In the genomic region with DNA sequence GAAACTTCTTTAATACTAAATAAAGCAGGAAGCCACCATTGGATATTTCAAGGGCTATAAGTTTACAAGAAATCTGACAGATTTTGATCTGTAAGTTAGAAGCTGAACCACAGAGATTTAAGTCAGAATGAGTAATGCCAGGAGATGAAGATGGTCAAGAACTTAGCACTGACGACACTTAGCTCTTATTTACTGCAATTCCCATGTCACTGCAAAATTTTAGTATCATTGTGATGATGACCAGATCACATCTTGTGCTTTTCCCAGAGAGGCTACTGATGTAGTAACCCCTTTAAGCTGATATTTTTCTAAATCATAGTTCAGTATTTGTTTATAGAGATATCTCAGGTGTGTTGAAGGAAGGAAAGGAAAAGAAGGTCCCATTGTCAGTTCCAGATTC, we compare ENCODE assay signal across 23 cellular contexts. TPM values are rescaled to one million over a fixed set of nuclear protein-coding genes. Genes with fewer than 3 reads are reported as not detected.
DNase-seq lines count a peak whose midpoint lies in the region; ATAC-seq, FAIRE-seq and TF ChIP-seq lines count a peak whose summit lies in the region.
"Had no signal": no experiment of that assay in that cellular context is flagged by ENCODE, and none has a peak within 500 bp of the region (broad histone marks: within the 10 kb centered on the region; RNA-seq: fewer than 3 reads in every experiment).

No MANE protein-coding gene starts in this region.

- POLR2A ChIA-PET in PC-9 (lab: Charles Lee; ENCODE audit: unreplicated experiment): no interaction called here
- POLR2A ChIA-PET in CD8-positive, alpha-beta T cell (lab: Charles Lee): interaction anchor here (0.8 kb wide), 1 partner anchor 413 kb away, joined by 3 read pairs; no protein-coding TSS in a partner anchor

- no CpG with 5 or more reads among the region's 1 CpG for WGBS in mesenchymal stem cell
- WGBS in pancreas, 2 donors: 75 to 87% methylated on average over 1 of the region's 1 CpG

- H3K23ac ChIP-seq in mesenchymal stem cell (ENCODE audit: low read length in 2 of 2): no peak overlapping the region

- H3K27me3 ChIP-seq in GM23338 (ENCODE audit: insufficient read depth) (no peaks in the 10 kb centered on the region), PC-9 (ENCODE audit: insufficient read depth, low read depth) (no peaks in the 10 kb centered on the region), mesenchymal stem cell (ENCODE audit: control insufficient read depth in 1 of 2, insufficient read depth in 1 of 2, low read length in 2 of 2) (no peaks in the 10 kb centered on the region), pancreas (no peaks in the 10 kb centered on the region)
- H3K27me3 ChIP-seq in CD8-positive, alpha-beta T cell (ENCODE audit: insufficient read depth, low read length): no peaks in the 10 kb centered on the region
- H3K27me3 ChIP-seq: BE2C, BLaER1 had no signal

- no peak overlapping the region for H3K9ac ChIP-seq in mesenchymal stem cell (ENCODE audit: low read length)
- H3K9ac ChIP-seq: BLaER1 had no signal

- H2BK5ac ChIP-seq in mesenchymal stem cell (ENCODE audit: low read depth, low read length, poor library complexity, severe bottlenecking): no peak overlapping the region

- H4K20me1 ChIP-seq in GM23338 (replicated peaks; ENCODE audit: insufficient read depth) (no peaks in the 10 kb centered on the region), PC-9 (ENCODE audit: insufficient read depth) (no peaks in the 10 kb centered on the region)
- H4K20me1 ChIP-seq: BLaER1 had no signal

- no peak for FAIRE-seq in pancreas (lab: Jason Lieb, UNC)
- FAIRE-seq: A204.1, D721Med, G401.6, GM12891, GM19239 had no signal

- no peak overlapping the region for H3K14ac ChIP-seq in mesenchymal stem cell (ENCODE audit: low read length in 2 of 2)

- H3K9me2 ChIP-seq in GM23338 (ENCODE audit: insufficient read depth): peaks cover 6% of the 10 kb centered on the region; the same call in 1 of the 2 replicates
- H3K9me2 ChIP-seq in PC-9 (ENCODE audit: insufficient read depth): peaks cover 3% of the 10 kb centered on the region; the same call in 1 of the 2 replicates

- no peak overlapping the region for H3K18ac ChIP-seq in mesenchymal stem cell (ENCODE audit: low read depth in 1 of 2, low read length in 2 of 2)

- H3F3A ChIP-seq in GM23338 (replicated peaks; ENCODE audit: low read depth) (no peaks in the 10 kb centered on the region), PC-9 (ENCODE audit: insufficient read depth, low read depth) (no peaks in the 10 kb centered on the region)

- CTCF ChIA-PET in PC-9 (lab: Charles Lee): no interaction called here
- CTCF ChIA-PET in CD8-positive, alpha-beta T cell (lab: Charles Lee): no interaction called here

- no peak for DNase-seq in GM23338 (ENCODE audit: low spot score)
- DNase-seq in PC-9: no peak
- DNase-seq in mesenchymal stem cell: peak; percentile 28
- DNase-seq in CD8-positive, alpha-beta T cell: no peak
- DNase-seq in pancreas: no peak
- DNase-seq: 8988T; ACHN; BE2C; C1 segment of cervical spinal cord; Caco-2; Calu3; CD4-positive, alpha-beta memory T cell; CD4-positive, CD25-positive, alpha-beta regulatory T cell; DMS79 treated with DMSO at 0.1 percent for 48 hours; GF-D8 had no signal

- H2BK12ac ChIP-seq in mesenchymal stem cell (ENCODE audit: low read length in 2 of 2): no peak overlapping the region

- no peaks in the 10 kb centered on the region for H3K4me1 Mint-ChIP-seq in GM23338
- no peaks in the 10 kb centered on the region for H3K4me1 Mint-ChIP-seq in CD8-positive, alpha-beta T cell (ENCODE audit: low read depth)
- H3K4me1 Mint-ChIP-seq: CD14-positive monocyte; CD4-positive, alpha-beta memory T cell; CD4-positive, CD25-positive, alpha-beta regulatory T cell had no signal

- H2AFZ ChIP-seq in GM23338: peak overlapping the region; percentile 38; the same call in 1 of the 2 replicates
- 0 out of 2 replicates have a peak overlapping the region, but pooled peaks have one; percentile 2 for H2AFZ ChIP-seq in PC-9
- H2AFZ ChIP-seq in mesenchymal stem cell (ENCODE audit: low read depth, low read length): no peak overlapping the region

- no peak overlapping the region for H3K4me3 ChIP-seq in GM23338
- H3K4me3 ChIP-seq in PC-9: no peak overlapping the region
- no peak overlapping the region for H3K4me3 ChIP-seq in mesenchymal stem cell (ENCODE audit: insufficient read depth in 1 of 2, low read depth in 1 of 2, low read length in 2 of 2)
- H3K4me3 ChIP-seq in CD8-positive, alpha-beta T cell (ENCODE audit: low read depth, low read length): no peak overlapping the region
- H3K4me3 ChIP-seq in pancreas: no peak overlapping the region
- H3K4me3 ChIP-seq: BLaER1 had no signal

- H4K8ac ChIP-seq in mesenchymal stem cell (ENCODE audit: low read length): no peak overlapping the region

- H3K4ac ChIP-seq in mesenchymal stem cell (ENCODE audit: low read depth in 1 of 2, low read length in 2 of 2): no peak overlapping the region

- H2AK5ac ChIP-seq in mesenchymal stem cell (ENCODE audit: low read length, severe bottlenecking): no peak overlapping the region

- H3K27ac Mint-ChIP-seq in GM23338: no peak overlapping the region
- no peak overlapping the region for H3K27ac Mint-ChIP-seq in CD8-positive, alpha-beta T cell
- H3K27ac Mint-ChIP-seq: CD14-positive monocyte; CD4-positive, alpha-beta memory T cell; CD4-positive, CD25-positive, alpha-beta regulatory T cell had no signal

- H3K4me3 Mint-ChIP-seq in GM23338: no peak overlapping the region
- H3K4me3 Mint-ChIP-seq in CD8-positive, alpha-beta T cell: no peak overlapping the region
- H3K4me3 Mint-ChIP-seq: CD14-positive monocyte; CD4-positive, alpha-beta memory T cell; CD4-positive, CD25-positive, alpha-beta regulatory T cell had no signal

- no peaks in the 10 kb centered on the region for H3K36me3 ChIP-seq in GM23338 (ENCODE audit: insufficient read depth)
- H3K36me3 ChIP-seq in PC-9 (ENCODE audit: low read depth): no peaks in the 10 kb centered on the region
- no peaks in the 10 kb centered on the region for H3K36me3 ChIP-seq in mesenchymal stem cell (ENCODE audit: control insufficient read depth in 1 of 2, insufficient read depth in 2 of 2, low read depth in 1 of 2, low read length in 2 of 2)
- H3K36me3 ChIP-seq in CD8-positive, alpha-beta T cell (ENCODE audit: insufficient read depth, low read length): no peaks in the 10 kb centered on the region
- H3K36me3 ChIP-seq in pancreas: no peaks in the 10 kb centered on the region
- H3K36me3 ChIP-seq: BE2C, BLaER1 had no signal

- intact Hi-C loops in PC-9 (cut with micrococcal nuclease; ENCODE audit: unreplicated experiment) (no loop called here), pancreas (cut with DNase I) (no loop called here)
- intact Hi-C loops in CD8-positive, alpha-beta T cell (cut with DNase I, micrococcal nuclease): no loop called here

- BruUV-seq in PC-9 (replicated peaks; lab: Mats Ljungman, UMichigan): no TSS peak

- no peak for TF ChIP-seq CTCF in GM23338 (conservative IDR thresholded peaks at IDR 0.05; ENCODE audit: low read depth in 2 of 2)
- no peak for TF ChIP-seq CTCF in PC-9 (conservative IDR thresholded peaks at IDR 0.05)
- no peak for TF ChIP-seq CTCF in CD8-positive, alpha-beta T cell (IDR thresholded peaks at IDR 0.05)
- no peak for TF ChIP-seq CTCF in pancreas (IDR thresholded peaks at IDR 0.05)

- H2BK120ac ChIP-seq in mesenchymal stem cell (ENCODE audit: low read depth, low read length): no peak overlapping the region

- no peaks in the 10 kb centered on the region for H3K4me1 ChIP-seq in GM23338 (ENCODE audit: insufficient read depth)
- H3K4me1 ChIP-seq in PC-9 (replicated peaks; ENCODE audit: insufficient read depth): no peaks in the 10 kb centered on the region
- H3K4me1 ChIP-seq in mesenchymal stem cell (ENCODE audit: control insufficient read depth, insufficient read depth, low read depth, low read length): no peaks in the 10 kb centered on the region
- no peaks in the 10 kb centered on the region for H3K4me1 ChIP-seq in CD8-positive, alpha-beta T cell (ENCODE audit: insufficient read depth, low read length)
- no peaks in the 10 kb centered on the region for H3K4me1 ChIP-seq in pancreas
- H3K4me1 ChIP-seq: BE2C, BLaER1 had no signal

- no peak overlapping the region for H4K91ac ChIP-seq in mesenchymal stem cell (ENCODE audit: low read length)

- H3K4me2 ChIP-seq in GM23338 (no peak overlapping the region), PC-9 (no peak overlapping the region), mesenchymal stem cell (ENCODE audit: low read length, poor library complexity, severe bottlenecking) (no peak overlapping the region)
- H3K4me2 ChIP-seq: BLaER1 had no signal

- no peaks in the 10 kb centered on the region for H3K79me1 ChIP-seq in mesenchymal stem cell (replicated peaks; ENCODE audit: low read length, poor library complexity, severe bottlenecking)

- H3K79me2 ChIP-seq in GM23338 (replicated peaks; ENCODE audit: insufficient read depth) (no peaks in the 10 kb centered on the region), PC-9 (ENCODE audit: low read depth) (no peaks in the 10 kb centered on the region)

- peaks cover 3% of the 10 kb centered on the region; the same call in 1 of the 3 replicates for H3K36me3 Mint-ChIP-seq in GM23338 (ENCODE audit: low read depth)
- peaks cover 2% of the 10 kb centered on the region for H3K36me3 Mint-ChIP-seq in CD8-positive, alpha-beta T cell
- H3K36me3 Mint-ChIP-seq: CD14-positive monocyte; CD4-positive, CD25-positive, alpha-beta regulatory T cell had no signal

- H3K9me3 ChIP-seq in PC-9 (ENCODE audit: insufficient read depth, low read depth): no peaks in the 10 kb centered on the region
- H3K9me3 ChIP-seq in mesenchymal stem cell (ENCODE audit: control insufficient read depth, low read length): peaks cover 4% of the 10 kb centered on the region
- no peaks in the 10 kb centered on the region for H3K9me3 ChIP-seq in CD8-positive, alpha-beta T cell (ENCODE audit: low read length)
- no peaks in the 10 kb centered on the region for H3K9me3 ChIP-seq in pancreas
- H3K9me3 ChIP-seq: BE2C, BLaER1 had no signal

- no peak for ATAC-seq in GM23338
- ATAC-seq in CD8-positive, alpha-beta T cell: no peak
- no peak for ATAC-seq in pancreas

- H3K27ac ChIP-seq in GM23338 (ENCODE audit: low read depth): no peak overlapping the region
- no peak overlapping the region for H3K27ac ChIP-seq in PC-9
- H3K27ac ChIP-seq in mesenchymal stem cell (ENCODE audit: low read length, poor library complexity, severe bottlenecking): no peak overlapping the region
- H3K27ac ChIP-seq in CD8-positive, alpha-beta T cell (ENCODE audit: low read depth, low read length): no peak overlapping the region
- no peak overlapping the region for H3K27ac ChIP-seq in pancreas
- H3K27ac ChIP-seq: BLaER1 had no signal

- peaks cover 8% of the 10 kb centered on the region; the same call in 2 of the 3 replicates for H3K9me3 Mint-ChIP-seq in GM23338
- H3K9me3 Mint-ChIP-seq in CD8-positive, alpha-beta T cell: peaks cover 5% of the 10 kb centered on the region

- no peak overlapping the region for H2BK15ac ChIP-seq in mesenchymal stem cell (ENCODE audit: low read depth, poor library complexity, severe bottlenecking)

- H3K27me3 Mint-ChIP-seq in GM23338 (ENCODE audit: insufficient read depth, low read depth, poor library complexity): peaks cover 3% of the 10 kb centered on the region
- no peaks in the 10 kb centered on the region for H3K27me3 Mint-ChIP-seq in CD8-positive, alpha-beta T cell (ENCODE audit: low read depth)
- H3K27me3 Mint-ChIP-seq: CD4-positive, alpha-beta memory T cell had no signal

RNA-seq across cellular contexts. Expression of a gene that starts 59.4 kb away (rescaled TPM):
- total RNA-seq in GM23338 (2014; rRNA removed; shearing (Covaris generic)): not detected in 2 replicates
- polyA plus RNA-seq in GM23338 (2016; fragmentation: Nextera tagmentation; extraction: Ambion mirVana) (0.09 and 0.91 TPM in 2 replicates), pancreas (under 1 TPM; 0.16 to 0.30 TPM)
- total RNA-seq in PC-9 (2021) (0.11 and 0.20 TPM in 2 replicates), pancreas (1 to 10 TPM in 3 of 6 donors, under 1 TPM in 3; 0.12 to 1.9 (median 0.88) TPM)
- polyA plus RNA-seq in mesenchymal stem cell (2013, experiment 1 of 2): 0.03 TPM
- 0.03 TPM for polyA plus RNA-seq in mesenchymal stem cell (2013, experiment 2 of 2)
- total RNA-seq in CD8-positive, alpha-beta T cell: 100 to 1,000 TPM; 218 to 219 TPM
- total RNA-seq: A673, Calu3 had no signal

Comparison
In these comparisons a context has a peak if more than half of its experiments do, and no peak if none do; other contexts are left out.
1. RNA of a gene that starts 59.4 kb away (total RNA-seq): 218 to 219 TPM in CD8-positive, alpha-beta T cell; 0.12 to 1.9 TPM in pancreas, 0.11 to 0.20 TPM in PC-9 and not detected in GM23338; every median in the first group is over 10 times any median in the second.